Comparison of ENCODE assay signal across 13 cellular contexts in the genomic region with DNA sequence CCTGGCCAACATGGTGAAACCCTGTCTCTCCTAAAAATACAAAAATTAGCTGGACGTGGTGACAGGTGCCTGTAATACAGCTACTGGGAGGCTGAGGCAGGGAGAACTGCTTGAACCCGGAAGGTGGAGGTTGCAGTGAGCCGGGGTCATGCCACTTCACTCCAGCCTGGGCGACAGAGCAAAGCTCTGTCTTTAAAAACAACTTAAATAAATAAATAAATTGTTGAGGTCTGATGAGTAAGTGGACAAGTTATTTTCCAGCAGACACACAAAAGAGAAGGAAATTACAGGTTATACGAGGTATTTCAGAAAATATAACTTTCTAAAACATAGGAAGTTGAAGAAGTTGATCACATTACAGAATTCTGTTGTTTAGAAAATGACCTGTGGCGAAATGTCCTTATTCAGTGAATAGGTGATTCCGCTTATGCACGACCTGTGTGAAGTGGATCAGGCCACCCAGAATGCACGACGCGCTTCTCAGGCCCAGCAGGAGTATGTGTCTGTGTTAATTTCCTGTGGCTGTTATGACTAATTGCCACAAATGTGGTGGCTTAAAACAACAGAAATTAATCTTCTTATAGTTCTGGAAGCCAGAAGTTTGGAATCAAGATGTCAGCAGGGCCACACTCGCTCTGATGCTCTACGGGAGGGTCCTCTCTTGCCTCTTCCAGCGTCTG. TPM values are rescaled to one million over a fixed set of nuclear protein-coding genes. Genes with fewer than 3 reads are reported as not detected.
A peak's percentile ranks its signal among the peaks of the same experiment; 100 is the strongest.
DNase-seq lines count a peak whose midpoint lies in the region; ATAC-seq, FAIRE-seq and TF ChIP-seq lines count a peak whose summit lies in the region.
"Had no signal": no experiment of that assay in that cellular context is flagged by ENCODE, and none has a peak within 500 bp of the region (broad histone marks: within the 10 kb centered on the region; RNA-seq: fewer than 3 reads in every experiment).

No MANE protein-coding gene starts in this region.

- no peak for TF ChIP-seq CTCF in Loucy (conservative IDR thresholded peaks at IDR 0.05; ENCODE audit: low read length)
- no peak for TF ChIP-seq CTCF in astrocyte (IDR thresholded peaks at IDR 0.05; ENCODE audit: insufficient read depth, low read depth, low read length)

- no peaks in the 10 kb centered on the region for H3K9me3 Mint-ChIP-seq in astrocyte (ENCODE audit: unreplicated experiment)
- H3K9me3 Mint-ChIP-seq: memory B cell had no signal

- H3K27ac ChIP-seq in astrocyte (ENCODE audit: low read depth, low read length): no peak overlapping the region
- H3K27ac ChIP-seq: BLaER1, gastroesophageal sphincter, upper lobe of right lung had no signal

- no peaks in the 10 kb centered on the region for H3F3A ChIP-seq in Loucy (ENCODE audit: low read depth)

- no peak overlapping the region for H3K4me3 Mint-ChIP-seq in astrocyte (ENCODE audit: unreplicated experiment)
- H3K4me3 Mint-ChIP-seq: memory B cell had no signal

- peak overlapping the region; percentile 90 for H3K27ac Mint-ChIP-seq in astrocyte (ENCODE audit: unreplicated experiment)
- H3K27ac Mint-ChIP-seq: memory B cell had no signal

- H3K9me3 ChIP-seq in Loucy (ENCODE audit: insufficient read depth, low read depth, low read length): no peaks in the 10 kb centered on the region
- no peaks in the 10 kb centered on the region for H3K9me3 ChIP-seq in astrocyte (ENCODE audit: insufficient read depth, low read depth, low read length)
- H3K9me3 ChIP-seq: BLaER1, gastroesophageal sphincter, upper lobe of right lung had no signal

- no peaks in the 10 kb centered on the region for H3K27me3 ChIP-seq in Loucy (ENCODE audit: insufficient read depth, low read length, poor library complexity, severe bottlenecking)
- peaks cover 24% of the 10 kb centered on the region for H3K27me3 ChIP-seq in astrocyte (ENCODE audit: insufficient read depth, low read length)
- H3K27me3 ChIP-seq: BLaER1, gastroesophageal sphincter, upper lobe of right lung had no signal

- H3K36me3 ChIP-seq in Loucy (ENCODE audit: insufficient read depth, low read length) (no peaks in the 10 kb centered on the region), astrocyte (ENCODE audit: insufficient read depth, low read length) (no peaks in the 10 kb centered on the region)

- H3K4me2 ChIP-seq in Loucy (ENCODE audit: low read depth, low read length, poor library complexity, severe bottlenecking) (no peak overlapping the region), astrocyte (ENCODE audit: low read length) (peak overlapping the region; percentile 38)
- H3K4me2 ChIP-seq: BLaER1 had no signal

- ATAC-seq in GM18517 (IDR thresholded peaks at IDR 0.05; ENCODE audit: unreplicated experiment): no peak
- ATAC-seq: gastroesophageal sphincter, upper lobe of right lung had no signal

- H3K79me2 ChIP-seq in Loucy (ENCODE audit: insufficient read depth, low read length): no peaks in the 10 kb centered on the region
- H3K79me2 ChIP-seq in astrocyte (ENCODE audit: insufficient read depth, low read length): no peaks in the 10 kb centered on the region

- H3K4me1 ChIP-seq in Loucy (ENCODE audit: insufficient read depth, low read length, poor library complexity, severe bottlenecking) (no peaks in the 10 kb centered on the region), astrocyte (ENCODE audit: insufficient read depth, low read length) (peaks cover 11% of the 10 kb centered on the region)
- H3K4me1 ChIP-seq: gastroesophageal sphincter, upper lobe of right lung had no signal

- no peaks in the 10 kb centered on the region for H4K20me1 ChIP-seq in Loucy (ENCODE audit: insufficient read depth, low read length, poor library complexity, severe bottlenecking)
- no peaks in the 10 kb centered on the region for H4K20me1 ChIP-seq in astrocyte (ENCODE audit: insufficient read depth, low read length)
- H4K20me1 ChIP-seq: BLaER1 had no signal

- H3K4me3 ChIP-seq in Loucy (ENCODE audit: low read length, poor library complexity, severe bottlenecking) (no peak overlapping the region), astrocyte (ENCODE audit: insufficient read depth, low read depth, low read length) (no peak overlapping the region)
- H3K4me3 ChIP-seq: BLaER1, gastroesophageal sphincter, upper lobe of right lung had no signal

- no peak for FAIRE-seq in astrocyte (lab: Jason Lieb, UNC)

- DNase-seq in EL: peak; percentile 46
- peak; percentile 71 for DNase-seq in astrocyte (ENCODE audit: low read depth)
- DNase-seq in lung microvascular endothelial cell (ENCODE audit: low read depth in 2 of 2): peak; percentile 87 to 88
- no peak for DNase-seq in NCI-H526 treated with DMSO at 0.1 percent for 48 hours (lab: John Stamatoyannopoulos, UW)
- DNase-seq in activated gamma-delta T cell treated with Interleukin-2 at 50 U/mL for 16 hours: no peak
- DNase-seq: activated naive CD4-positive, alpha-beta T cell; DMS153; upper lobe of right lung had no signal

- H3K9me2 ChIP-seq in Loucy (replicated peaks; ENCODE audit: low read depth, low read length): no peaks in the 10 kb centered on the region

- H3K36me3 Mint-ChIP-seq in astrocyte (ENCODE audit: low read depth, unreplicated experiment): no peaks in the 10 kb centered on the region
- H3K36me3 Mint-ChIP-seq: memory B cell had no signal

- H2AFZ ChIP-seq in Loucy (ENCODE audit: low read length) (0 out of 2 replicates have a peak overlapping the region, but pooled peaks have one; percentile 8), astrocyte (ENCODE audit: low read depth, low read length) (no peak overlapping the region)

- no peaks in the 10 kb centered on the region for H3K27me3 Mint-ChIP-seq in astrocyte (ENCODE audit: low read depth, unreplicated experiment)
- H3K27me3 Mint-ChIP-seq: memory B cell had no signal

- H3K4me1 Mint-ChIP-seq in astrocyte (ENCODE audit: low read depth, unreplicated experiment): peaks cover 16% of the 10 kb centered on the region

- no peak overlapping the region for H3K9ac ChIP-seq in Loucy (ENCODE audit: low read depth, low read length, poor library complexity, severe bottlenecking)
- H3K9ac ChIP-seq in astrocyte (ENCODE audit: low read length): no peak overlapping the region
- H3K9ac ChIP-seq: BLaER1 had no signal

RNA-seq across cellular contexts. Expression of gene P2RX7, which starts 38.0 kb away (rescaled TPM):
- total RNA-seq in astrocyte: 0.07 TPM in 1 of 2 replicates, not detected in the other
- 3.1 and 7.1 TPM in 2 replicates for total RNA-seq in lung microvascular endothelial cell

RNA-seq across cellular contexts. Expression of gene P2RX4, which starts 39.2 kb away (rescaled TPM):
- total RNA-seq in astrocyte: 13.9 and 14.3 TPM in 2 replicates
- total RNA-seq in lung microvascular endothelial cell: 78.9 and 127 TPM in 2 replicates

Comparison
In these comparisons a context has a peak if more than half of its experiments do, and no peak if none do; other contexts are left out.
1. DNase-seq: peak in EL (single experiment), astrocyte (single experiment) and lung microvascular endothelial cell (2 of 2); none in NCI-H526 treated with DMSO at 0.1 percent for 48 hours (single experiment) and activated gamma-delta T cell treated with Interleukin-2 at 50 U/mL for 16 hours (single experiment).